In the genomic region with DNA sequence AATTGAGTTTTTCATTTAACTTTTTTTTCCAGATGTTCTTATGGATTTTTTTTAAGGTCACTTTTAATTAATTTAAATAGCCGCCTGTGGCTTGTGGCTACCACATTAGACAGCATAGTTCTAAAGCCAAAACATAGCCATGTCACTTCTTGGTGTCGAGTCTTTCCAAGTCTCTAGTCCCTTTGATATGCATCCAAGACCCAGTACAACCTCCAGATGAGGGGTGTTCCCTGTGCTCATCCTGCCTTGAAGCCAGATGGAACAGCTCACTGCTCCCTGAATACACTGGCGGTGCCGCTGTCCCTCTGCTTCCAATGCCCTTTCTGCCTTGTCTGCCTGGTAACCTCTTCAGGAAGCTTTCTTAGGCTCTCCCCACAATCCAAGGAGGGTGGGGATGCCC, we compare ENCODE assay signal across 19 cellular contexts.
"Had no signal": no experiment of that assay in that cellular context is flagged by ENCODE, and none has a peak within 500 bp of the region (broad histone marks: within the 10 kb centered on the region; RNA-seq: fewer than 3 reads in every experiment).

No MANE protein-coding gene starts in this region.

- H3K36me3 ChIP-seq: esophagus muscularis mucosa, gastrocnemius medialis, heart right ventricle, left lung, lower lobe of right lung had no signal

- H3K36me3 Mint-ChIP-seq: memory B cell had no signal

- H3K27ac ChIP-seq: coronary artery, dorsolateral prefrontal cortex, gastrocnemius medialis, heart right ventricle, left lung, lower lobe of right lung had no signal

- H3K27me3 ChIP-seq: esophagus muscularis mucosa had no signal

- H3K4me3 ChIP-seq: coronary artery, dorsolateral prefrontal cortex, esophagus muscularis mucosa, gastrocnemius medialis, heart right ventricle, left lung, lower lobe of right lung, mucosa of descending colon had no signal

- H3K9me3 Mint-ChIP-seq: memory B cell had no signal

- H3K27ac Mint-ChIP-seq: memory B cell had no signal

- H3K4me3 Mint-ChIP-seq: memory B cell had no signal

- DNase-seq: dermis blood vessel endothelial cell; dorsolateral prefrontal cortex; effector CD4-positive, alpha-beta T cell; effector memory CD4-positive, alpha-beta T cell; foreskin melanocyte; gastrocnemius medialis; glutamatergic neuron; head of caudate nucleus; heart right ventricle; hippocampal formation; left cardiac atrium; left lung; left ventricle myocardium superior; lower lobe of right lung; mesendoderm; mucosa of descending colon had no signal

- H3K4me1 ChIP-seq: left lung, lower lobe of right lung had no signal

- H3K9me3 ChIP-seq: esophagus muscularis mucosa, gastrocnemius medialis, heart right ventricle, left lung, lower lobe of right lung, mucosa of descending colon had no signal
